In the genomic region with DNA sequence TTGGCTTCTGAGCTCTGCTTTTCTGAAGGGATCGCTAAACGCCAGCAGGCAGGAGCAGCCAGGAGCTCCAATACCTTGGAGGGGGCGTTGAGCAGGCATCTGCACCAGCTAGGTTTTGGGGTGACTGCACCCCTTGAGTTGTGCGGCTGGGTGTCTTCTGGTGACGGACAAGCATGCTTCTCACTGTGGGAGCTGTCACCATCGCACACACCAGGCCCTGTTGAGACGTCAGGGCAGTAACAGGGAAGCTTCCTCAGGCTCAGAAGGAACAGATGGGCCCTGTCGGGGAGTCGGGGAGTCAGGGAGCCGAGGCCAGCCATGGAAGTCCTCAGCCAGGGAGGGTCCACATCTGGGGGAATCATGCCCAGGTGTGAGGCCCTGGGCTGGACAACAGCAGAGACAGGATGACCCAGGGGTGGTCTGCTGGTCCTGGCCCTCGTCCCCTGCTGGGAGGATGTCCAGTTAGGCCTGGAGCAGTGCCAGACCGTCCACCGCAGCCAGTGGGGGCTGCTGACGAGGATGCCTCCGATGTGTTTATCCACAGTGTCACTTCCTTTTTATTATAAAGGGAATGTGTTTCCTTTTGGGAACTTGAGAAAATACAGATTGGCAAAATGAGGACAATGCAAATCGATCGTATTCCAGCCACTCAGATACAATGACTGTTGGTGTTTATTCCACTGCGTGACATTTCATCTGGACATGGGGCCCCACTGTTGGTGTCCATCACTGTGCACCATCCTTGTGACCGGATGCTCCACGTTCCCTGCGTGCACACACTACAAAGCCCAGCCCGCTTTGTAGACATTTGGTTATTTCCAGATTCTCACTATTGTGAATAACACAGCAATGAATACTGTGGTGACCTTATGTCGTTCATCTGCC, we compare ENCODE assay signal across 17 cellular contexts. TPM values are rescaled to one million over a fixed set of nuclear protein-coding genes. Genes with fewer than 3 reads are reported as not detected.
A peak's percentile ranks its signal among the peaks of the same experiment; 100 is the strongest.
DNase-seq lines count a peak whose midpoint lies in the region; ATAC-seq and TF ChIP-seq lines count a peak whose summit lies in the region.
"Had no signal": no experiment of that assay in that cellular context is flagged by ENCODE, and none has a peak within 500 bp of the region (broad histone marks: within the 10 kb centered on the region; RNA-seq: fewer than 3 reads in every experiment).

No MANE protein-coding gene starts in this region.

- H3K36me3 Mint-ChIP-seq in CD4-positive, alpha-beta T cell (ENCODE audit: low read depth) = no peaks in the 10 kb centered on the region
- peaks cover 5% of the 10 kb centered on the region for H3K36me3 Mint-ChIP-seq in T-helper 17 cell (ENCODE audit: low read depth)
- H3K36me3 Mint-ChIP-seq: stimulated activated effector memory CD8-positive, alpha-beta T cell treated with anti-CD3 and anti-CD28 coated beads, Interleukin-12 subunit alpha, Interleukin-12 subunit beta, amount 100 ng/mL, for 72 hours had no signal

- intact Hi-C loops in CD4-positive, alpha-beta T cell (cut with DNase I, micrococcal nuclease) = no loop called here
- intact Hi-C loops in left cardiac atrium (cut with DNase I) = no loop called here
- intact Hi-C loops in ovary (cut with DNase I) = no loop called here

- no peaks in the 10 kb centered on the region for H3K9me3 ChIP-seq in CD4-positive, alpha-beta T cell (ENCODE audit: control insufficient read depth, low read length)
- H3K9me3 ChIP-seq in T-helper 17 cell (ENCODE audit: control insufficient read depth, low read length, poor library complexity, severe bottlenecking) (no peaks in the 10 kb centered on the region), ovary (no peaks in the 10 kb centered on the region)

- H3K36me3 ChIP-seq in ovary = no peaks in the 10 kb centered on the region

- no peak overlapping the region for H3K4me3 ChIP-seq in ovary

- TF ChIP-seq POLR2A in ovary (IDR thresholded peaks at IDR 0.05) = no peak

- no peak overlapping the region for H3K27ac ChIP-seq in CD4-positive, alpha-beta T cell (ENCODE audit: low read depth, low read length)
- no peak overlapping the region for H3K27ac ChIP-seq in ovary

- ATAC-seq in CD4-positive, alpha-beta T cell (ENCODE audit: poor library complexity) = no peak
- ATAC-seq in T-helper 17 cell (no peak), left cardiac atrium (no peak), HG03469 (IDR thresholded peaks at IDR 0.05; ENCODE audit: unreplicated experiment) (no peak), GM18858 (IDR thresholded peaks at IDR 0.05; ENCODE audit: unreplicated experiment) (no peak), GM19324 (IDR thresholded peaks at IDR 0.05; ENCODE audit: low FRiP score, unreplicated experiment) (no peak)
- ATAC-seq: activated CD8-positive, alpha-beta T cell treated with anti-CD3 and anti-CD28 coated beads, Interleukin-2, amount 10 ng/mL, durations not matched to agents 7 days and 5 days; stimulated activated effector memory CD8-positive, alpha-beta T cell treated with anti-CD3 and anti-CD28 coated beads, Interleukin-12 subunit alpha, Interleukin-12 subunit beta, amount 100 ng/mL, for 72 hours had no signal

- TF ChIP-seq EP300 in ovary (IDR thresholded peaks at IDR 0.05) = no peak

- H3K4me1 Mint-ChIP-seq in CD4-positive, alpha-beta T cell (ENCODE audit: low read depth) = peaks cover 7% of the 10 kb centered on the region
- H3K4me1 Mint-ChIP-seq in T-helper 17 cell = peaks cover 4% of the 10 kb centered on the region

- peaks cover 55% of the 10 kb centered on the region for H3K27me3 Mint-ChIP-seq in CD4-positive, alpha-beta T cell
- H3K27me3 Mint-ChIP-seq in T-helper 17 cell = peaks cover 47% of the 10 kb centered on the region

- H3K9me3 Mint-ChIP-seq in CD4-positive, alpha-beta T cell = no peaks in the 10 kb centered on the region
- H3K9me3 Mint-ChIP-seq: activated naive CD4-positive, alpha-beta T cell treated with anti-CD3 and anti-CD28 coated beads for 36 hours; stimulated activated effector memory CD8-positive, alpha-beta T cell treated with anti-CD3 and anti-CD28 coated beads, Interleukin-12 subunit alpha, Interleukin-12 subunit beta, amount 100 ng/mL, for 72 hours had no signal

- no peak overlapping the region for H3K27ac Mint-ChIP-seq in CD4-positive, alpha-beta T cell
- H3K27ac Mint-ChIP-seq in T-helper 17 cell = peak overlapping the region; percentile 37
- H3K27ac Mint-ChIP-seq: activated CD8-positive, alpha-beta T cell treated with anti-CD3 and anti-CD28 coated beads, Interleukin-2, amount 10 ng/mL, durations not matched to agents 7 days and 5 days; activated naive CD4-positive, alpha-beta T cell treated with anti-CD3 and anti-CD28 coated beads for 36 hours had no signal

- peaks cover 2% of the 10 kb centered on the region for H3K4me1 ChIP-seq in ovary (ENCODE audit: insufficient read depth)

- DNase-seq in CD4-positive, alpha-beta T cell = no peak
- DNase-seq in T-helper 17 cell = peak in 1 of 3 donors; percentile 2
- peak; percentile 24 for DNase-seq in left cardiac atrium
- DNase-seq in ovary = peak; percentile 7 to 35 (median 22)
- DNase-seq in NCI-H146 (lab: John Stamatoyannopoulos, UW) = no peak
- DNase-seq: activated CD8-positive, alpha-beta T cell treated with anti-CD3 and anti-CD28 coated beads, Interleukin-2, amount 10 ng/mL, durations not matched to agents 7 days and 5 days; activated naive CD4-positive, alpha-beta T cell treated with anti-CD3 and anti-CD28 coated beads for 36 hours; AML-193; DND-41; KG1; mammary epithelial cell; NCI-H1417 treated with DMSO at 0.1 percent for 48 hours; stimulated activated CD4-positive, alpha-beta T cell treated with anti-CD3 and anti-CD28 coated beads, Interleukin-2, amount 100 ng/mL, for 48 hours had no signal

- H3K27me3 ChIP-seq in CD4-positive, alpha-beta T cell (ENCODE audit: control insufficient read depth, insufficient read depth, low read length) = peaks cover 46% of the 10 kb centered on the region
- H3K27me3 ChIP-seq in ovary = no peaks in the 10 kb centered on the region

- 55 to 67% (median 56%) methylated on average over 19 to 23 of the region's 23 CpGs for WGBS in ovary, 3 donors

- POLR2A ChIA-PET in CD4-positive, alpha-beta T cell (lab: Charles Lee) = no interaction called here

- no peak for TF ChIP-seq CTCF in CD4-positive, alpha-beta T cell (IDR thresholded peaks at IDR 0.05)
- TF ChIP-seq CTCF in ovary (IDR thresholded peaks at IDR 0.05) = no peak

- CTCF ChIA-PET in CD4-positive, alpha-beta T cell (lab: Charles Lee) = no interaction called here

- H3K4me3 Mint-ChIP-seq in CD4-positive, alpha-beta T cell = peak overlapping the region; percentile 64
- H3K4me3 Mint-ChIP-seq in T-helper 17 cell = peak overlapping the region; percentile 89

RNA-seq across cellular contexts. Expression of a gene that starts 57.6 kb away (rescaled TPM):
- total RNA-seq in CD4-positive, alpha-beta T cell = 10 to 100 TPM; 27.5 to 28.6 TPM
- total RNA-seq in T-helper 17 cell (10 to 100 TPM; 28.4 to 37.0 TPM), left cardiac atrium (10 to 100 TPM; 20.6 to 21.7 TPM), ovary (10 to 100 TPM in 5 of 7 donors, 1 to 10 TPM in 2; 6.4 to 23.7 (median 16.3) TPM)
- 10 to 100 TPM in 1 of 2 donors, 1 to 10 TPM in 1; 6.0 to 22.3 TPM for polyA plus RNA-seq in ovary

Comparison
In these comparisons a context has a peak if more than half of its experiments do, and no peak if none do; other contexts are left out.
1. DNase-seq: peak in left cardiac atrium (single experiment) and ovary (5 of 5); none in CD4-positive, alpha-beta T cell (0 of 10) and NCI-H146 (single experiment).